Comparison of ENCODE assay signal across 9 cellular contexts in genomic region chr9:121280715-121281613, GRCh38. TPM values are rescaled to one million over a fixed set of nuclear protein-coding genes. Genes with fewer than 3 reads are reported as not detected.
DNase-seq lines count a peak whose midpoint lies in the region; ATAC-seq and TF ChIP-seq lines count a peak whose summit lies in the region.
"Had no signal": no experiment of that assay in that cellular context is flagged by ENCODE, and none has a peak within 500 bp of the region (broad histone marks: within the 10 kb centered on the region; RNA-seq: fewer than 3 reads in every experiment).

No MANE protein-coding gene starts in this region.

- POLR2A ChIA-PET in RWPE1 (lab: Yijun Ruan, JAX; ENCODE audit: low non-redundant PET) = no interaction called here

- H3K9ac ChIP-seq in BLaER1 treated with 17β-estradiol and CSF1 and Interleukin-3, amounts not matched to agents 10 nM and 100 nM = peak overlapping the region; percentile 55 to 78 (median 65); a peak in 18 of 22 replicates

- intact Hi-C loops in right cardiac atrium (cut with DNase I) (loop anchor here in 2 of 4 donors (2.0 to 5.0 kb wide), 2 partner anchors 40 to 41 kb away; no protein-coding TSS in a partner anchor), gastrocnemius medialis (cut with DNase I; ENCODE audit: low total_unique reads) (loop anchor here (5.0 kb wide), 1 partner anchor 91 kb away; the partner anchor contains the start of gene STOM)

- in situ Hi-C loops in gastrocnemius medialis (cut with MboI; ENCODE audit: low sequenced_read_pairs in 4 of 4) = loop anchor here in 1 of 4 donors (10.0 kb wide), 1 partner anchor 84 kb away; no protein-coding TSS in a partner anchor

- 73% methylated on average over 11 of the region's 11 CpGs for WGBS in right cardiac atrium

- DNase-seq in RWPE1 (ENCODE audit: low spot score) (no peak), right cardiac atrium (no peak), gastrocnemius medialis (no peak), KG1 (lab: John Stamatoyannopoulos, UW) (no peak), foreskin melanocyte (no peak), GOT3 (lab: John Stamatoyannopoulos, UW) (no peak)
- DNase-seq: stimulated activated naive CD4-positive, alpha-beta T cell treated with Interleukin-2 at 50 U/mL for 16 hours had no signal

- peaks cover 75 to 100% (median 92%) of the 10 kb centered on the region in 10 experiments for H3K4me1 ChIP-seq in BLaER1 treated with 17β-estradiol and CSF1 and Interleukin-3, amounts not matched to agents 10 nM and 100 nM
- H3K4me1 ChIP-seq in right cardiac atrium (ENCODE audit: control insufficient read depth, insufficient read depth, low read length) (peaks cover 57% of the 10 kb centered on the region), gastrocnemius medialis (peaks cover 72 to 81% of the 10 kb centered on the region in 2 donors)

- CTCF ChIA-PET in RWPE1 (lab: Yijun Ruan, JAX) = interaction anchor here (1.1 to 2.7 kb wide), 3 partner anchors 12 to 68 kb away, joined by 6 to 8 read pairs (median 8); partner anchors contain the start of gene GSN

- TF ChIP-seq CTCF in RWPE1 (conservative IDR thresholded peaks at IDR 0.05; ENCODE audit: low read depth) (no peak), gastrocnemius medialis (IDR thresholded peaks at IDR 0.05 in 4 of 5, conservative IDR thresholded peaks at IDR 0.05 in 1 of 5) (no peak)

- no peaks in the 10 kb centered on the region for H3K27me3 ChIP-seq in BLaER1 treated with 17β-estradiol and CSF1 and Interleukin-3, amounts not matched to agents 10 nM and 100 nM
- H3K27me3 ChIP-seq in right cardiac atrium (ENCODE audit: control insufficient read depth, insufficient read depth) (no peaks in the 10 kb centered on the region), gastrocnemius medialis (no peaks in the 10 kb centered on the region)

- peak overlapping the region; percentile 58 to 89 (median 81); a peak in 21 of 22 replicates for H3K27ac ChIP-seq in BLaER1 treated with 17β-estradiol and CSF1 and Interleukin-3, amounts not matched to agents 10 nM and 100 nM
- H3K27ac ChIP-seq in RWPE1 = peak overlapping the region; percentile 99
- H3K27ac ChIP-seq in right cardiac atrium (ENCODE audit: low read length) = peak overlapping the region; percentile 99
- peak overlapping the region; percentile 91 to 98 (median 94) for H3K27ac ChIP-seq in gastrocnemius medialis

- peak overlapping the region in 4 of 10 experiments; percentile 21 to 51 (median 37); a peak in 4 of 20 replicates for H3K4me3 ChIP-seq in BLaER1 treated with 17β-estradiol and CSF1 and Interleukin-3, amounts not matched to agents 10 nM and 100 nM
- H3K4me3 ChIP-seq in right cardiac atrium (ENCODE audit: low read length) (no peak overlapping the region), gastrocnemius medialis (no peak overlapping the region)

- H4K20me1 ChIP-seq in BLaER1 treated with 17β-estradiol and CSF1 and Interleukin-3, amounts not matched to agents 10 nM and 100 nM = peaks cover 0 to 27% (median 0%) of the 10 kb centered on the region in 11 experiments; a peak in 2 of 22 replicates

- TF ChIP-seq POLR2A in gastrocnemius medialis (IDR thresholded peaks at IDR 0.05) = no peak

- peak overlapping the region; percentile 86 to 99 (median 95) for H3K4me2 ChIP-seq in BLaER1 treated with 17β-estradiol and CSF1 and Interleukin-3, amounts not matched to agents 10 nM and 100 nM

- H3K36me3 ChIP-seq in BLaER1 treated with 17β-estradiol and CSF1 and Interleukin-3, amounts not matched to agents 10 nM and 100 nM = peaks cover 0 to 35% (median 0%) of the 10 kb centered on the region in 11 experiments; a peak in 5 of 22 replicates
- no peaks in the 10 kb centered on the region for H3K36me3 ChIP-seq in gastrocnemius medialis

- no peaks in the 10 kb centered on the region for H3K9me3 ChIP-seq in BLaER1 treated with 17β-estradiol and CSF1 and Interleukin-3, amounts not matched to agents 10 nM and 100 nM (replicated peaks in 1 of 11)
- H3K9me3 ChIP-seq in right cardiac atrium (ENCODE audit: control insufficient read depth, low read length) = no peaks in the 10 kb centered on the region
- H3K9me3 ChIP-seq in gastrocnemius medialis = no peaks in the 10 kb centered on the region

- ATAC-seq in right cardiac atrium = no peak
- no peak for ATAC-seq in gastrocnemius medialis
- ATAC-seq in GM21447 (IDR thresholded peaks at IDR 0.05; ENCODE audit: unreplicated experiment) = no peak

RNA-seq across cellular contexts. Expression of gene GSN, which starts 13.0 kb away (rescaled TPM):
- total RNA-seq in right cardiac atrium (1,000 to 10,000 TPM in 3 of 4 donors, 100 to 1,000 TPM in 1; 949 to 1,838 (median 1,489) TPM), gastrocnemius medialis (100 to 1,000 TPM; 487 to 785 (median 662) TPM)
- polyA plus RNA-seq in right cardiac atrium = 1,813 TPM
